Comparison of ENCODE assay signal across 1 cellular context in genomic region chr1:147837845-147838363, GRCh38.
TF ChIP-seq lines count a peak whose summit lies in the region.

No MANE protein-coding gene starts in this region.

TF ChIP-seq in GM23338, 12 proteins besides CTCF, POLR2A, EP300 and RAD21 (continued from another document):
- TF ChIP-seq REST (IDR thresholded peaks at IDR 0.05; ENCODE audit: unreplicated experiment) (no peak), ZNF462 (CRISPR knock-in tag; IDR thresholded peaks at IDR 0.05) (no peak), NANOG (IDR thresholded peaks at IDR 0.05; ENCODE audit: borderline replicate concordance) (no peak), ETS1 (IDR thresholded peaks at IDR 0.05) (no peak), STAT1 (IDR thresholded peaks at IDR 0.05; ENCODE audit: unreplicated experiment) (no peak)
